In genomic region chr1:1398677-1399186, GRCh38 we compare ENCODE assay signal across 8 cellular contexts. TPM values are rescaled to one million over a fixed set of nuclear protein-coding genes. Genes with fewer than 3 reads are reported as not detected.
DNase-seq lines count a peak whose midpoint lies in the region; ATAC-seq and TF ChIP-seq lines count a peak whose summit lies in the region.

No MANE protein-coding gene starts in this region.

- peak overlapping the region; percentile 97 for H3K4me3 ChIP-seq in AG04449 (ENCODE audit: low read depth, low read length)

- peak; percentile 6 for ATAC-seq in GM19455 (IDR thresholded peaks at IDR 0.05; ENCODE audit: unreplicated experiment)
- ATAC-seq in naive thymus-derived CD8-positive, alpha-beta T cell: peak; percentile 7 to 9

- peak overlapping the region; percentile 90 for H3K27ac Mint-ChIP-seq in dendritic cell treated with granulocyte-macrophage colony-stimulating factor and Interleukin-4, amounts not matched to agents 40 ng/mL and 50 ng/mL, for 4 days
- peak overlapping the region; percentile 84 to 93 (median 90) for H3K27ac Mint-ChIP-seq in naive thymus-derived CD8-positive, alpha-beta T cell

- POLR2A ChIA-PET in AG04449 (lab: Yijun Ruan, JAX): interaction anchor here (1.0 to 8.1 kb wide), 8 partner anchors 9 to 101 kb away, joined by 3 to 36 read pairs (median 6); partner anchors contain the start of genes AURKAIP1, MRPL20 and MXRA8
- POLR2A ChIA-PET in naive thymus-derived CD8-positive, alpha-beta T cell (lab: Charles Lee): interaction anchor here (1.0 to 5.9 kb wide), 16 partner anchors 9 to 381 kb away, joined by 3 to 69 read pairs (median 7); partner anchors contain the start of genes AURKAIP1, CDK11A, MIB2 and MRPL20

- H3K27ac ChIP-seq in KOPT-K1 (ENCODE audit: low read depth, low read length, poor library complexity, severe bottlenecking): peak overlapping the region; percentile 79

- H3K27me3 Mint-ChIP-seq in dendritic cell treated with granulocyte-macrophage colony-stimulating factor and Interleukin-4, amounts not matched to agents 40 ng/mL and 50 ng/mL, for 4 days: no peaks in the 10 kb centered on the region
- no peaks in the 10 kb centered on the region for H3K27me3 Mint-ChIP-seq in naive thymus-derived CD8-positive, alpha-beta T cell

- H3K36me3 Mint-ChIP-seq in dendritic cell treated with granulocyte-macrophage colony-stimulating factor and Interleukin-4, amounts not matched to agents 40 ng/mL and 50 ng/mL, for 4 days (ENCODE audit: low read depth): peaks cover 92% of the 10 kb centered on the region
- peaks cover 0 to 66% (median 13%) of the 10 kb centered on the region in 3 donors for H3K36me3 Mint-ChIP-seq in naive thymus-derived CD8-positive, alpha-beta T cell

- peaks cover 47% of the 10 kb centered on the region for H3K4me1 Mint-ChIP-seq in dendritic cell treated with granulocyte-macrophage colony-stimulating factor and Interleukin-4, amounts not matched to agents 40 ng/mL and 50 ng/mL, for 4 days (ENCODE audit: low read depth)
- H3K4me1 Mint-ChIP-seq in naive thymus-derived CD8-positive, alpha-beta T cell: peaks cover 17 to 64% (median 47%) of the 10 kb centered on the region in 4 donors

- peaks cover 76% of the 10 kb centered on the region for H3K36me3 ChIP-seq in KOPT-K1 (ENCODE audit: insufficient read depth, low read length)

- no peaks in the 10 kb centered on the region for H3K9me3 Mint-ChIP-seq in dendritic cell treated with granulocyte-macrophage colony-stimulating factor and Interleukin-4, amounts not matched to agents 40 ng/mL and 50 ng/mL, for 4 days
- H3K9me3 Mint-ChIP-seq in naive thymus-derived CD8-positive, alpha-beta T cell: no peaks in the 10 kb centered on the region

- in situ Hi-C loops in GM13977 (cut with MboI; ENCODE audit: low pct_unique_long_range_greater_than_20kb, low sequenced_read_pairs, unreplicated experiment): no loop called here

- TF ChIP-seq CTCF in AG04449 (IDR thresholded peaks at IDR 0.05; ENCODE audit: insufficient read depth, low read length, missing control alignments) (no peak), GM13977 (IDR thresholded peaks at IDR 0.05; ENCODE audit: extremely low read depth, insufficient read depth, missing control alignments) (no peak)

- CTCF ChIA-PET in AG04449 (lab: Yijun Ruan, JAX): interaction anchor here (0.7 to 5.9 kb wide), 11 partner anchors 9 to 106 kb away, joined by 3 to 66 read pairs (median 7); partner anchors contain the start of genes AURKAIP1, MRPL20 and MXRA8

- H3K9me3 ChIP-seq in KOPT-K1 (ENCODE audit: insufficient read depth, low read length, poor library complexity, severe bottlenecking): no peaks in the 10 kb centered on the region

- DNase-seq in AG04449 (ENCODE audit: low read depth, low spot score) (no peak), kidney tubule cell (ENCODE audit: low spot score) (no peak), GM13977 (ENCODE audit: low spot score) (no peak), NOMO-1 treated with dmso at 0.1 percent for 144 hours (lab: John Stamatoyannopoulos, UW; ENCODE audit: unreplicated experiment) (no peak)
- DNase-seq in naive thymus-derived CD8-positive, alpha-beta T cell: no peak

- H3K4me3 Mint-ChIP-seq in dendritic cell treated with granulocyte-macrophage colony-stimulating factor and Interleukin-4, amounts not matched to agents 40 ng/mL and 50 ng/mL, for 4 days: peak overlapping the region; percentile 91
- peak overlapping the region; percentile 83 to 95 (median 89) for H3K4me3 Mint-ChIP-seq in naive thymus-derived CD8-positive, alpha-beta T cell

- intact Hi-C loops in dendritic cell treated with granulocyte-macrophage colony-stimulating factor and Interleukin-4, amounts not matched to agents 40 ng/mL and 50 ng/mL, for 4 days (cut with micrococcal nuclease): loop anchor here (1.0 kb wide), 1 partner anchor 23 kb away; the partner anchor contains the start of gene AURKAIP1

RNA-seq across cellular contexts. Expression of gene CCNL2, which starts 0.4 kb away (rescaled TPM):
- total RNA-seq in naive thymus-derived CD8-positive, alpha-beta T cell: 100 to 1,000 TPM; 399 to 406 TPM
- 10 to 100 TPM; 13.4 to 28.1 (median 13.7) TPM for polyA plus RNA-seq in naive thymus-derived CD8-positive, alpha-beta T cell

RNA-seq across cellular contexts. Expression of gene MRPL20, which starts 8.4 kb away (rescaled TPM):
- total RNA-seq in naive thymus-derived CD8-positive, alpha-beta T cell: 100 to 1,000 TPM; 162 to 165 TPM
- 100 to 1,000 TPM; 203 to 233 (median 224) TPM for polyA plus RNA-seq in naive thymus-derived CD8-positive, alpha-beta T cell

RNA-seq across cellular contexts. Expression of gene ANKRD65, which starts 22.3 kb away (rescaled TPM):
- total RNA-seq in naive thymus-derived CD8-positive, alpha-beta T cell: not detected
- polyA plus RNA-seq in naive thymus-derived CD8-positive, alpha-beta T cell: not detected

RNA-seq across cellular contexts. Expression of gene AURKAIP1, which starts 23.7 kb away (rescaled TPM):
- total RNA-seq in naive thymus-derived CD8-positive, alpha-beta T cell: 10 to 100 TPM; 68.0 to 70.3 TPM
- 100 to 1,000 TPM; 146 to 169 (median 168) TPM for polyA plus RNA-seq in naive thymus-derived CD8-positive, alpha-beta T cell

RNA-seq across cellular contexts. Expression of gene VWA1, which starts 36.8 kb away (rescaled TPM):
- not detected for total RNA-seq in naive thymus-derived CD8-positive, alpha-beta T cell
- not detected for polyA plus RNA-seq in naive thymus-derived CD8-positive, alpha-beta T cell
